In genomic region chr10:91549296-91549695, GRCh38 we compare ENCODE assay signal across 22 cellular contexts.
"Had no signal": no experiment of that assay in that cellular context is flagged by ENCODE, and none has a peak within 500 bp of the region (broad histone marks: within the 10 kb centered on the region; RNA-seq: fewer than 3 reads in every experiment).

No MANE protein-coding gene starts in this region.

- H3K36me3 Mint-ChIP-seq: activated naive CD4-positive, alpha-beta T cell treated with anti-CD3 and anti-CD28 coated beads, Interleukin-2, amount 50 U/mL, for 72 hours; mesothelial cell of epicardium; stimulated activated effector memory CD8-positive, alpha-beta T cell treated with anti-CD3 and anti-CD28 coated beads, Interleukin-12 subunit alpha, Interleukin-12 subunit beta, amount 100 ng/mL, for 72 hours had no signal

- H3K4me3 Mint-ChIP-seq: activated T-cell treated with anti-CD3 and anti-CD28 coated beads, Interleukin-2, amount 50 U/mL, for 72 hours; mesothelial cell of epicardium; nephron; stimulated activated effector memory CD8-positive, alpha-beta T cell treated with anti-CD3 and anti-CD28 coated beads, Interleukin-12 subunit alpha, Interleukin-12 subunit beta, amount 100 ng/mL, for 72 hours had no signal

- ATAC-seq: activated naive CD4-positive, alpha-beta T cell treated with anti-CD3 and anti-CD28 coated beads, Interleukin-2, amount 50 U/mL, for 72 hours; left lobe of liver; sciatic nerve had no signal

- H3K27ac Mint-ChIP-seq: activated naive CD4-positive, alpha-beta T cell treated with anti-CD3 and anti-CD28 coated beads, Interleukin-2, amount 50 U/mL, for 72 hours; activated T-cell treated with anti-CD3 and anti-CD28 coated beads, Interleukin-2, amount 50 U/mL, for 72 hours; mesothelial cell of epicardium; stimulated activated effector memory CD8-positive, alpha-beta T cell treated with anti-CD3 and anti-CD28 coated beads, Interleukin-12 subunit alpha, Interleukin-12 subunit beta, amount 100 ng/mL, for 72 hours had no signal

- DNase-seq: activated CD4-positive, alpha-beta T cell treated with anti-CD3 and anti-CD28 coated beads, Interleukin-2, amount 50 U/mL, for 1 hour; activated CD4-positive, CD25-positive, alpha-beta regulatory T cell treated with anti-CD3 and anti-CD28 coated beads, Interleukin-2, amount 50 U/mL, for 72 hours; activated gamma-delta T cell; activated T-cell treated with anti-CD3 and anti-CD28 coated beads, Interleukin-2, amount 50 U/mL, for 72 hours; adrenal gland; effector CD8-positive, alpha-beta T cell; esophagus squamous epithelium; stimulated activated CD4-positive, alpha-beta T cell treated with anti-CD3 and anti-CD28 coated beads, Interleukin-4, amount 100 ng/mL, for 24 hours; stomach; T-helper 1 cell; T-helper 9 cell; testis; upper lobe of left lung had no signal

- H3K4me3 ChIP-seq: adrenal gland, esophagus squamous epithelium, hepatocyte, lung, smooth muscle cell, stomach, testis, upper lobe of left lung had no signal

- H3K4me1 Mint-ChIP-seq: stimulated activated effector memory CD8-positive, alpha-beta T cell treated with anti-CD3 and anti-CD28 coated beads, Interleukin-12 subunit alpha, Interleukin-12 subunit beta, amount 100 ng/mL, for 72 hours had no signal

- H3K9me3 Mint-ChIP-seq: activated naive CD4-positive, alpha-beta T cell treated with anti-CD3 and anti-CD28 coated beads, Interleukin-2, amount 50 U/mL, for 72 hours; activated T-cell treated with anti-CD3 and anti-CD28 coated beads, Interleukin-2, amount 50 U/mL, for 72 hours; mesothelial cell of epicardium; nephron; stimulated activated effector memory CD8-positive, alpha-beta T cell treated with anti-CD3 and anti-CD28 coated beads, Interleukin-12 subunit alpha, Interleukin-12 subunit beta, amount 100 ng/mL, for 72 hours had no signal
